ENCODE assay signal across 21 cellular contexts in genomic region chr10:131946880-131947279, GRCh38. TPM values are rescaled to one million over a fixed set of nuclear protein-coding genes. Genes with fewer than 3 reads are reported as not detected.
DNase-seq lines count a peak whose midpoint lies in the region; ATAC-seq and TF ChIP-seq lines count a peak whose summit lies in the region.
"Had no signal": no experiment of that assay in that cellular context is flagged by ENCODE, and none has a peak within 500 bp of the region (broad histone marks: within the 10 kb centered on the region; RNA-seq: fewer than 3 reads in every experiment).

No MANE protein-coding gene starts in this region.

- H3K79me2 ChIP-seq in fibroblast of lung (ENCODE audit: control insufficient read depth, insufficient read depth, low read length) = no peaks in the 10 kb centered on the region

- H2AFZ ChIP-seq in fibroblast of lung (ENCODE audit: low read length) = no peak overlapping the region

- no peaks in the 10 kb centered on the region for H3K9me3 Mint-ChIP-seq in stimulated activated naive B cell treated with anti-CD40 and anti-IgM and Interleukin-4, amounts not matched to agents 10 μg/mL and 1 μg/mL and 100 μg/mL, for 72 hours
- H3K9me3 Mint-ChIP-seq: activated naive CD8-positive, alpha-beta T cell treated with anti-CD3 and anti-CD28 coated beads for 36 hours; activated T-helper 1 cell treated with anti-CD3 and anti-CD28 coated beads, Interleukin-12 subunit alpha, Interleukin-12 subunit beta, Interleukin-2, Interleukin-4 antibody, amounts not matched to agents 30 ng/mL and 10 ng/mL and 1 ng/mL, durations not matched to agents 14 hours and 24 hours and 36 hours had no signal

- no peak for TF ChIP-seq CTCF in VCaP (conservative IDR thresholded peaks at IDR 0.05)
- TF ChIP-seq CTCF in fibroblast of lung (conservative IDR thresholded peaks at IDR 0.05 in 1 of 2, IDR thresholded peaks at IDR 0.05 in 1 of 2; ENCODE audit: low read depth in 1 of 2, low read length in 2 of 2) = no peak

- H3K4me2 ChIP-seq in fibroblast of lung (ENCODE audit: extremely low read depth, insufficient read depth, low read length) (peak overlapping the region; percentile 51), skeletal muscle satellite cell (ENCODE audit: low read length) (peak overlapping the region; percentile 29)

- no peak overlapping the region for H3K9ac ChIP-seq in fibroblast of lung (ENCODE audit: insufficient read depth, low read length)
- peak overlapping the region; percentile 29 for H3K9ac ChIP-seq in skeletal muscle satellite cell (ENCODE audit: low read depth, low read length)

- H3K4me1 ChIP-seq in fibroblast of lung (ENCODE audit: control insufficient read depth, extremely low read depth, insufficient read depth, low read length) = peaks cover 20% of the 10 kb centered on the region
- H3K4me1 ChIP-seq in skeletal muscle satellite cell (ENCODE audit: control insufficient read depth, insufficient read depth, low read length) = peaks cover 49% of the 10 kb centered on the region
- H3K4me1 ChIP-seq: left lung, transverse colon had no signal

- H3K27ac ChIP-seq in VCaP (peak overlapping the region; percentile 51), fibroblast of lung (ENCODE audit: insufficient read depth, low read length) (peak overlapping the region; percentile 35)
- H3K27ac ChIP-seq: cardiac muscle cell, left lung, transverse colon had no signal

- H3K36me3 ChIP-seq in fibroblast of lung (ENCODE audit: control insufficient read depth, insufficient read depth, low read length) (peaks cover 22% of the 10 kb centered on the region), skeletal muscle satellite cell (ENCODE audit: insufficient read depth, low read length) (peaks cover 63% of the 10 kb centered on the region)

- DNase-seq in EL = peak; percentile 55
- peak in 1 of 2 donors; percentile 40 for DNase-seq in fibroblast of lung (ENCODE audit: low read depth in 2 of 2)
- DNase-seq in COR-L47 (lab: John Stamatoyannopoulos, UW) = no peak
- no peak for DNase-seq in stimulated activated CD4-positive, alpha-beta T cell treated with anti-CD3 and anti-CD28 coated beads, Interleukin-12 subunit alpha, Interleukin-12 subunit beta, amount 100 ng/mL, for 4 hours
- DNase-seq in NCI-H1930 (lab: John Stamatoyannopoulos, UW) = no peak
- DNase-seq in stimulated activated naive B cell treated with anti-CD40 and anti-IgM and Interleukin-4, amounts not matched to agents 10 μg/mL and 1 μg/mL and 100 μg/mL, for 72 hours = no peak
- DNase-seq: activated CD4-positive, CD25-positive, alpha-beta regulatory T cell; activated naive CD8-positive, alpha-beta T cell treated with anti-CD3 and anti-CD28 coated beads for 36 hours; left lung; NCI-H1105; NCI-H2107; NCI-H526 treated with DMSO at 0.1 percent for 48 hours; SHP77 treated with DMSO at 0.1 percent for 48 hours; stimulated activated naive CD4-positive, alpha-beta T cell; T-helper 9 cell; transverse colon had no signal

- peaks cover 40 to 68% of the 10 kb centered on the region in 2 donors for H3K36me3 Mint-ChIP-seq in stimulated activated naive B cell treated with anti-CD40 and anti-IgM and Interleukin-4, amounts not matched to agents 10 μg/mL and 1 μg/mL and 100 μg/mL, for 72 hours

- no peaks in the 10 kb centered on the region for H3K9me3 ChIP-seq in fibroblast of lung (ENCODE audit: control insufficient read depth, insufficient read depth, low read depth, low read length)
- H3K9me3 ChIP-seq in skeletal muscle satellite cell (replicated peaks; ENCODE audit: low read length) = no peaks in the 10 kb centered on the region
- H3K9me3 ChIP-seq: esophagus muscularis mucosa, left lung, transverse colon had no signal

- H3K4me3 Mint-ChIP-seq in stimulated activated naive B cell treated with anti-CD40 and anti-IgM and Interleukin-4, amounts not matched to agents 10 μg/mL and 1 μg/mL and 100 μg/mL, for 72 hours = no peak overlapping the region
- H3K4me3 Mint-ChIP-seq: activated naive CD8-positive, alpha-beta T cell treated with anti-CD3 and anti-CD28 coated beads for 36 hours; activated T-helper 1 cell treated with anti-CD3 and anti-CD28 coated beads, Interleukin-12 subunit alpha, Interleukin-12 subunit beta, Interleukin-2, Interleukin-4 antibody, amounts not matched to agents 30 ng/mL and 10 ng/mL and 1 ng/mL, durations not matched to agents 14 hours and 24 hours and 36 hours had no signal

- H3K27me3 Mint-ChIP-seq in stimulated activated naive B cell treated with anti-CD40 and anti-IgM and Interleukin-4, amounts not matched to agents 10 μg/mL and 1 μg/mL and 100 μg/mL, for 72 hours = no peaks in the 10 kb centered on the region
- H3K27me3 Mint-ChIP-seq: activated naive CD8-positive, alpha-beta T cell treated with anti-CD3 and anti-CD28 coated beads for 36 hours had no signal

- no peak overlapping the region for H3K27ac Mint-ChIP-seq in stimulated activated naive B cell treated with anti-CD40 and anti-IgM and Interleukin-4, amounts not matched to agents 10 μg/mL and 1 μg/mL and 100 μg/mL, for 72 hours
- H3K27ac Mint-ChIP-seq: activated naive CD8-positive, alpha-beta T cell treated with anti-CD3 and anti-CD28 coated beads for 36 hours; activated T-helper 1 cell treated with anti-CD3 and anti-CD28 coated beads, Interleukin-12 subunit alpha, Interleukin-12 subunit beta, Interleukin-2, Interleukin-4 antibody, amounts not matched to agents 30 ng/mL and 10 ng/mL and 1 ng/mL, durations not matched to agents 14 hours and 24 hours and 36 hours had no signal

- H3K4me1 Mint-ChIP-seq in stimulated activated naive B cell treated with anti-CD40 and anti-IgM and Interleukin-4, amounts not matched to agents 10 μg/mL and 1 μg/mL and 100 μg/mL, for 72 hours = peaks cover 0 to 6% of the 10 kb centered on the region in 2 donors

- H4K20me1 ChIP-seq in fibroblast of lung (ENCODE audit: control insufficient read depth, extremely low read depth, insufficient read depth, low read length) = no peaks in the 10 kb centered on the region

- H3K4me3 ChIP-seq in fibroblast of lung (replicated peaks in 1 of 4; ENCODE audit: control extremely low read depth in 1 of 4, insufficient read depth in 1 of 4, low read depth in 3 of 4, low read length in 4 of 4) = no peak overlapping the region
- peak overlapping the region; percentile 15 for H3K4me3 ChIP-seq in skeletal muscle satellite cell (ENCODE audit: low read length)
- H3K4me3 ChIP-seq: cardiac muscle cell, esophagus muscularis mucosa, left lung, transverse colon had no signal

- no peaks in the 10 kb centered on the region for H3K27me3 ChIP-seq in fibroblast of lung (ENCODE audit: control insufficient read depth, insufficient read depth, low read length)
- H3K27me3 ChIP-seq in skeletal muscle satellite cell (ENCODE audit: control insufficient read depth, insufficient read depth, low read length) = no peaks in the 10 kb centered on the region
- H3K27me3 ChIP-seq: cardiac muscle cell, esophagus muscularis mucosa, left lung, transverse colon had no signal

- ATAC-seq in stimulated activated naive B cell treated with anti-CD40 and anti-IgM and Interleukin-4, amounts not matched to agents 10 μg/mL and 1 μg/mL and 100 μg/mL, for 72 hours (replicated peaks) = no peak
- ATAC-seq: left lung had no signal

RNA-seq across cellular contexts. Expression of gene BNIP3, which starts 34.8 kb away (rescaled TPM):
- total RNA-seq in fibroblast of lung = 62.4 and 66.5 TPM in 2 replicates
- polyA plus RNA-seq in fibroblast of lung = 64.4 and 104 TPM in 2 replicates
- polyA plus RNA-seq in fibroblast of lung (2012) = 63.8 and 103 TPM in 2 replicates
- 8.4 and 12.1 TPM in 2 replicates for polyA minus RNA-seq in fibroblast of lung (ENCODE audit: low replicate concordance)
- 239 and 396 TPM in 2 replicates for total RNA-seq in skeletal muscle satellite cell (2012; rRNA removed)

RNA-seq across cellular contexts. Expression of gene PPP2R2D, which starts 46.1 kb away (rescaled TPM):
- total RNA-seq in fibroblast of lung = 22.1 and 23.3 TPM in 2 replicates
- 25.4 and 31.6 TPM in 2 replicates for polyA plus RNA-seq in fibroblast of lung
- polyA plus RNA-seq in fibroblast of lung (2012) = 20.7 and 26.5 TPM in 2 replicates
- 16.7 and 35.2 TPM in 2 replicates for polyA minus RNA-seq in fibroblast of lung (ENCODE audit: low replicate concordance)
- total RNA-seq in skeletal muscle satellite cell (2012; rRNA removed) = 21.8 and 22.5 TPM in 2 replicates
